ENCODE assay signal across 2 cellular contexts in genomic region chr21:33881689-33882440, GRCh38.
TF ChIP-seq lines count a peak whose summit lies in the region.

No MANE protein-coding gene starts in this region.

TF ChIP-seq in GM23338, 12 proteins besides CTCF, POLR2A, EP300 and RAD21:
- TF ChIP-seq ZNF331 (CRISPR knock-in tag; IDR thresholded peaks at IDR 0.05; ENCODE audit: low read depth) (no peak), EZH2 (IDR thresholded peaks at IDR 0.05; ENCODE audit: low read depth, unreplicated experiment) (no peak), POLR2AphosphoS5 (IDR thresholded peaks at IDR 0.05; ENCODE audit: low read depth) (no peak), ZNF114 (CRISPR knock-in tag; IDR thresholded peaks at IDR 0.05) (no peak)

TF ChIP-seq in endothelial cell of umbilical vein, 7 proteins besides CTCF, POLR2A, EP300 and RAD21:
- TF ChIP-seq GATA2 (IDR thresholded peaks at IDR 0.05; ENCODE audit: insufficient read depth, insufficient read length, low read depth, low read length) (no peak), JUN (IDR thresholded peaks at IDR 0.05; ENCODE audit: borderline replicate concordance, insufficient read depth, insufficient read length, low read depth) (no peak), FOS (IDR thresholded peaks at IDR 0.05; ENCODE audit: borderline replicate concordance, insufficient read depth, low read length) (no peak), POLR2AphosphoS5 (IDR thresholded peaks at IDR 0.05; ENCODE audit: insufficient read depth, low read depth, low read length) (no peak), EZH2 (IDR thresholded peaks at IDR 0.05; ENCODE audit: borderline replicate concordance, low read depth, low read length, severe bottlenecking) (no peak)
TF ChIP-seq in endothelial cell of umbilical vein: peak in this region for 0.
